ENCODE assay signal across 9 cellular contexts in genomic region chr6:135323202-135323668, GRCh38.
A peak's percentile ranks its signal among the peaks of the same experiment; 100 is the strongest.
DNase-seq lines count a peak whose midpoint lies in the region; ATAC-seq and TF ChIP-seq lines count a peak whose summit lies in the region.
"Had no signal": no experiment of that assay in that cellular context is flagged by ENCODE, and none has a peak within 500 bp of the region (broad histone marks: within the 10 kb centered on the region; RNA-seq: fewer than 3 reads in every experiment).

No MANE protein-coding gene starts in this region.

- H3K27me3 Mint-ChIP-seq in neural progenitor cell (ENCODE audit: insufficient read depth, low read depth) = no peaks in the 10 kb centered on the region
- H3K27me3 Mint-ChIP-seq in activated CD4-positive, alpha-beta T cell treated with anti-CD3 and anti-CD28 coated beads for 36 hours = no peaks in the 10 kb centered on the region

- TF ChIP-seq RAD21 in SK-N-SH (IDR thresholded peaks at IDR 0.05; ENCODE audit: low read length) = no peak

- TF ChIP-seq CTCF in OCI-LY1 (IDR thresholded peaks at IDR 0.05; ENCODE audit: low read length) (no peak), neural progenitor cell (IDR thresholded peaks at IDR 0.05) (no peak), SK-N-SH (IDR thresholded peaks at IDR 0.05) (no peak)

- H3K9ac ChIP-seq in OCI-LY1 (ENCODE audit: low read length) = peak overlapping the region; percentile 49
- no peak overlapping the region for H3K9ac ChIP-seq in neural progenitor cell
- H3K9ac ChIP-seq in SK-N-SH = no peak overlapping the region

- H3K36me3 Mint-ChIP-seq in neural progenitor cell = no peaks in the 10 kb centered on the region
- H3K36me3 Mint-ChIP-seq in activated CD4-positive, alpha-beta T cell treated with anti-CD3 and anti-CD28 coated beads for 36 hours (ENCODE audit: low read depth) = peaks cover 7% of the 10 kb centered on the region

- H3K36me3 ChIP-seq in OCI-LY1 (ENCODE audit: insufficient read depth, low read length) (no peaks in the 10 kb centered on the region), neural progenitor cell (no peaks in the 10 kb centered on the region), SK-N-SH (replicated peaks in 1 of 2; ENCODE audit: control insufficient read depth in 1 of 2, insufficient read depth in 2 of 2, low read length in 1 of 2) (peaks cover 0 to 2% of the 10 kb centered on the region in 2 experiments)

- POLR2A ChIA-PET in activated CD4-positive, alpha-beta T cell treated with anti-CD3 and anti-CD28 coated beads for 36 hours (lab: Charles Lee) = no interaction called here
- POLR2A ChIA-PET in SK-N-SH (lab: Yijun Ruan, JAX) = no interaction called here

- H4K20me1 ChIP-seq in OCI-LY1 (ENCODE audit: insufficient read depth, low read length) (no peaks in the 10 kb centered on the region), neural progenitor cell (ENCODE audit: low read depth) (no peaks in the 10 kb centered on the region), SK-N-SH (ENCODE audit: insufficient read depth) (no peaks in the 10 kb centered on the region)

- intact Hi-C loops in activated CD4-positive, alpha-beta T cell treated with anti-CD3 and anti-CD28 coated beads for 36 hours (cut with DNase I, micrococcal nuclease) = no loop called here

- H3F3A ChIP-seq in OCI-LY1 (ENCODE audit: insufficient read depth, low read length) = no peaks in the 10 kb centered on the region
- H3F3A ChIP-seq in neural progenitor cell (ENCODE audit: low read depth) = no peaks in the 10 kb centered on the region
- no peaks in the 10 kb centered on the region for H3F3A ChIP-seq in SK-N-SH (replicated peaks; ENCODE audit: insufficient read depth)

- peak overlapping the region; percentile 28 for H3K4me3 ChIP-seq in OCI-LY1 (ENCODE audit: low read depth, low read length, poor library complexity, severe bottlenecking)
- no peak overlapping the region for H3K4me3 ChIP-seq in neural progenitor cell
- no peak overlapping the region for H3K4me3 ChIP-seq in SK-N-SH (ENCODE audit: low read depth in 2 of 2, low read length in 1 of 2)

- WGBS in SK-N-SH (ENCODE audit: low lambda C conversion rate) = 98% methylated on average over 6 of the region's 6 CpGs

- CTCF ChIA-PET in activated CD4-positive, alpha-beta T cell treated with anti-CD3 and anti-CD28 coated beads for 36 hours (lab: Charles Lee) = interaction anchor here (0.6 kb wide), 1 partner anchor 859 kb away, joined by 3 read pairs; no protein-coding TSS in a partner anchor
- CTCF ChIA-PET in SK-N-SH (lab: Yijun Ruan, JAX) = no interaction called here

- H3K27ac Mint-ChIP-seq in neural progenitor cell = no peak overlapping the region
- H3K27ac Mint-ChIP-seq in activated CD4-positive, alpha-beta T cell treated with anti-CD3 and anti-CD28 coated beads for 36 hours = no peak overlapping the region

- no peaks in the 10 kb centered on the region for H3K27me3 ChIP-seq in OCI-LY1 (ENCODE audit: insufficient read depth, low read length)
- no peaks in the 10 kb centered on the region for H3K27me3 ChIP-seq in neural progenitor cell
- H3K27me3 ChIP-seq in SK-N-SH (ENCODE audit: insufficient read depth) = no peaks in the 10 kb centered on the region

- no peak for TF ChIP-seq EP300 in SK-N-SH (IDR thresholded peaks at IDR 0.05; ENCODE audit: borderline replicate concordance in 1 of 2, low read depth in 1 of 2, low read length in 1 of 2)

- H3K79me2 ChIP-seq in OCI-LY1 (ENCODE audit: insufficient read depth, low read length) = no peaks in the 10 kb centered on the region
- no peaks in the 10 kb centered on the region for H3K79me2 ChIP-seq in neural progenitor cell (ENCODE audit: low read depth)
- H3K79me2 ChIP-seq in SK-N-SH (ENCODE audit: insufficient read depth) = no peaks in the 10 kb centered on the region

- H3K4me1 ChIP-seq in OCI-LY1 (ENCODE audit: insufficient read depth, low read length, severe bottlenecking) (peaks cover 31% of the 10 kb centered on the region), neural progenitor cell (peaks cover 12% of the 10 kb centered on the region), SK-N-SH (ENCODE audit: control insufficient read depth in 1 of 2, insufficient read depth in 2 of 2, low read depth in 1 of 2, low read length in 1 of 2) (peaks cover 0 to 2% of the 10 kb centered on the region in 2 experiments; a peak in 2 of 4 replicates)

- peak overlapping the region; percentile 63 for H3K4me2 ChIP-seq in OCI-LY1 (ENCODE audit: low read length)
- H3K4me2 ChIP-seq in neural progenitor cell = peak overlapping the region; percentile 17
- no peak overlapping the region for H3K4me2 ChIP-seq in SK-N-SH

- H3K4me3 Mint-ChIP-seq in neural progenitor cell = no peak overlapping the region
- no peak overlapping the region for H3K4me3 Mint-ChIP-seq in activated CD4-positive, alpha-beta T cell treated with anti-CD3 and anti-CD28 coated beads for 36 hours

- ATAC-seq in GM19328 (IDR thresholded peaks at IDR 0.05; ENCODE audit: unreplicated experiment) = peak; percentile 93
- ATAC-seq in HG02973 (IDR thresholded peaks at IDR 0.05; ENCODE audit: unreplicated experiment) = peak; percentile 97
- no peak for ATAC-seq in activated CD4-positive, alpha-beta T cell treated with anti-CD3 and anti-CD28 coated beads for 36 hours
- ATAC-seq: left colon had no signal

- no peak for DNase-seq in neural progenitor cell (ENCODE audit: low spot score)
- no peak for DNase-seq in activated CD4-positive, alpha-beta T cell treated with anti-CD3 and anti-CD28 coated beads for 1 hour
- no peak for DNase-seq in activated CD4-positive, alpha-beta T cell treated with anti-CD3 and anti-CD28 coated beads for 36 hours
- DNase-seq in SK-N-SH = no peak
- DNase-seq in NCI-H345 (lab: John Stamatoyannopoulos, UW) = no peak
- DNase-seq: left colon had no signal

- peak overlapping the region; percentile 79 for H3K27ac ChIP-seq in OCI-LY1 (ENCODE audit: low read depth, low read length, poor library complexity, severe bottlenecking)
- no peak overlapping the region for H3K27ac ChIP-seq in neural progenitor cell
- no peak overlapping the region for H3K27ac ChIP-seq in SK-N-SH (ENCODE audit: low read depth in 2 of 2, low read length in 1 of 2)

- no peaks in the 10 kb centered on the region for H3K9me3 Mint-ChIP-seq in neural progenitor cell
- no peaks in the 10 kb centered on the region for H3K9me3 Mint-ChIP-seq in activated CD4-positive, alpha-beta T cell treated with anti-CD3 and anti-CD28 coated beads for 36 hours (ENCODE audit: low read depth)

- H2AFZ ChIP-seq in OCI-LY1 (ENCODE audit: low read length) (no peak overlapping the region), neural progenitor cell (replicated peaks) (no peak overlapping the region), SK-N-SH (ENCODE audit: low read depth) (no peak overlapping the region)

- H3K9me3 ChIP-seq in OCI-LY1 (ENCODE audit: low read length) (no peaks in the 10 kb centered on the region), neural progenitor cell (ENCODE audit: low read depth) (no peaks in the 10 kb centered on the region), SK-N-SH (no peaks in the 10 kb centered on the region)

- no peaks in the 10 kb centered on the region for H3K9me2 ChIP-seq in OCI-LY1 (ENCODE audit: low read depth, low read length)
- H3K9me2 ChIP-seq in SK-N-SH = no peaks in the 10 kb centered on the region

- peaks cover 8% of the 10 kb centered on the region for H3K4me1 Mint-ChIP-seq in neural progenitor cell
- peaks cover 12% of the 10 kb centered on the region for H3K4me1 Mint-ChIP-seq in activated CD4-positive, alpha-beta T cell treated with anti-CD3 and anti-CD28 coated beads for 36 hours

TF ChIP-seq in SK-N-SH, 30 proteins besides CTCF, POLR2A, EP300 and RAD21:
- TF ChIP-seq NFIC (IDR thresholded peaks at IDR 0.05; ENCODE audit: borderline replicate concordance) = no peak
- TF ChIP-seq FOXM1 (IDR thresholded peaks at IDR 0.05; ENCODE audit: low read depth) = no peak
- TF ChIP-seq TEAD4 (IDR thresholded peaks at IDR 0.05; ENCODE audit: borderline replicate concordance, insufficient read depth) = no peak
- no peak for TF ChIP-seq TCF12 (IDR thresholded peaks at IDR 0.05)
- TF ChIP-seq NRF1 (IDR thresholded peaks at IDR 0.05; ENCODE audit: low read depth, low read length) = no peak
